Comparison of ENCODE assay signal across 1 cellular context in the genomic region with DNA sequence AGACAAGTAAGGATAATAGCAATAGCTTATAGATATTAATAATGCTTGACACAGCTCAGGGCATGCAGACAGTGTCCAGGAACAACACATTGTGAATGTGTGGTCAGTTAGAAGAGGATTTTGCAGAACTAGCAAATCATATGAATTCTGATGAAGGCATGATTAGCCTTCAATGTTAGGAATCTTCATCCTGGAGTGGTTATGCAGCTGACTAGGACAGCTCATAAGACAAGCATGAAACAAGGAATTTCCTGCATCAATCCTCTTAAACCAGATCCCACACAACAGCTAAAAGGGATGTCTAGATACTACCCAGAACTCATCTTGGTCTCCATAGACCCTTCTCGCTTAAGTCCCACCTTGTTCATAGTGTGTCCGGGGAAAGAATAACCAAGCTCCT.
TF ChIP-seq lines count a peak whose summit lies in the region.

No MANE protein-coding gene starts in this region.

TF ChIP-seq in SK-N-SH, 30 proteins besides CTCF, POLR2A, EP300 and RAD21 (continued from another document):
- TF ChIP-seq, protein P1, sequence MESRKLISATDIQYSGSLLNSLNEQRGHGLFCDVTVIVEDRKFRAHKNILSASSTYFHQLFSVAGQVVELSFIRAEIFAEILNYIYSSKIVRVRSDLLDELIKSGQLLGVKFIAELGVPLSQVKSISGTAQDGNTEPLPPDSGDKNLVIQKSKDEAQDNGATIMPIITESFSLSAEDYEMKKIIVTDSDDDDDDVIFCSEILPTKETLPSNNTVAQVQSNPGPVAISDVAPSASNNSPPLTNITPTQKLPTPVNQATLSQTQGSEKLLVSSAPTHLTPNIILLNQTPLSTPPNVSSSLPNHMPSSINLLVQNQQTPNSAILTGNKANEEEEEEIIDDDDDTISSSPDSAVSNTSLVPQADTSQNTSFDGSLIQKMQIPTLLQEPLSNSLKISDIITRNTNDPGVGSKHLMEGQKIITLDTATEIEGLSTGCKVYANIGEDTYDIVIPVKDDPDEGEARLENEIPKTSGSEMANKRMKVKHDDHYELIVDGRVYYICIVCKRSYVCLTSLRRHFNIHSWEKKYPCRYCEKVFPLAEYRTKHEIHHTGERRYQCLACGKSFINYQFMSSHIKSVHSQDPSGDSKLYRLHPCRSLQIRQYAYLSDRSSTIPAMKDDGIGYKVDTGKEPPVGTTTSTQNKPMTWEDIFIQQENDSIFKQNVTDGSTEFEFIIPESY (IDR thresholded peaks at IDR 0.05; ENCODE audit: borderline replicate concordance, low read depth), result no peak
- TF ChIP-seq SIN3A (IDR thresholded peaks at IDR 0.05; ENCODE audit: borderline replicate concordance, low read depth, low read length), result no peak
- TF ChIP-seq FOXJ3 (CRISPR knock-in tag; IDR thresholded peaks at IDR 0.05), result no peak
- TF ChIP-seq MXI1 (IDR thresholded peaks at IDR 0.05; ENCODE audit: low read depth, low read length), result no peak
- no peak for TF ChIP-seq FOXM1 (IDR thresholded peaks at IDR 0.05; ENCODE audit: low read depth)
- no peak for TF ChIP-seq RXRA (IDR thresholded peaks at IDR 0.05; ENCODE audit: borderline replicate concordance, low read depth)
- no peak for TF ChIP-seq MEF2A (IDR thresholded peaks at IDR 0.05; ENCODE audit: borderline replicate concordance, low read depth)
- TF ChIP-seq GATA2 (CRISPR knock-in tag; IDR thresholded peaks at IDR 0.05), result no peak
- no peak for TF ChIP-seq FOSL2 (IDR thresholded peaks at IDR 0.05; ENCODE audit: borderline replicate concordance, low read depth)
- TF ChIP-seq ELF1 (IDR thresholded peaks at IDR 0.05), result no peak
- TF ChIP-seq RFX5 (IDR thresholded peaks at IDR 0.05; ENCODE audit: low read length), result no peak
- TF ChIP-seq, protein P2, sequence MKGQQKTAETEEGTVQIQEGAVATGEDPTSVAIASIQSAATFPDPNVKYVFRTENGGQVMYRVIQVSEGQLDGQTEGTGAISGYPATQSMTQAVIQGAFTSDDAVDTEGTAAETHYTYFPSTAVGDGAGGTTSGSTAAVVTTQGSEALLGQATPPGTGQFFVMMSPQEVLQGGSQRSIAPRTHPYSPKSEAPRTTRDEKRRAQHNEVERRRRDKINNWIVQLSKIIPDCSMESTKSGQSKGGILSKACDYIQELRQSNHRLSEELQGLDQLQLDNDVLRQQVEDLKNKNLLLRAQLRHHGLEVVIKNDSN (IDR thresholded peaks at IDR 0.05; ENCODE audit: borderline replicate concordance, low read depth), result no peak
- TF ChIP-seq NRF1 (IDR thresholded peaks at IDR 0.05; ENCODE audit: low read depth, low read length), result no peak
- TF ChIP-seq, protein P3, sequence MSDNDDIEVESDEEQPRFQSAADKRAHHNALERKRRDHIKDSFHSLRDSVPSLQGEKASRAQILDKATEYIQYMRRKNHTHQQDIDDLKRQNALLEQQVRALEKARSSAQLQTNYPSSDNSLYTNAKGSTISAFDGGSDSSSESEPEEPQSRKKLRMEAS (IDR thresholded peaks at IDR 0.05; ENCODE audit: low read depth), result no peak
- TF ChIP-seq, protein P4, sequence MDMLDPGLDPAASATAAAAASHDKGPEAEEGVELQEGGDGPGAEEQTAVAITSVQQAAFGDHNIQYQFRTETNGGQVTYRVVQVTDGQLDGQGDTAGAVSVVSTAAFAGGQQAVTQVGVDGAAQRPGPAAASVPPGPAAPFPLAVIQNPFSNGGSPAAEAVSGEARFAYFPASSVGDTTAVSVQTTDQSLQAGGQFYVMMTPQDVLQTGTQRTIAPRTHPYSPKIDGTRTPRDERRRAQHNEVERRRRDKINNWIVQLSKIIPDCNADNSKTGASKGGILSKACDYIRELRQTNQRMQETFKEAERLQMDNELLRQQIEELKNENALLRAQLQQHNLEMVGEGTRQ (IDR thresholded peaks at IDR 0.05; ENCODE audit: borderline replicate concordance, low read depth, low read length), result no peak
- no peak for TF ChIP-seq JUND (IDR thresholded peaks at IDR 0.05)
- no peak for TF ChIP-seq POLR2AphosphoS5 (IDR thresholded peaks at IDR 0.05; ENCODE audit: low read depth, low read length)
